Comparison of ENCODE assay signal across 9 cellular contexts in genomic region chr18:48996901-48997463, GRCh38. TPM values are rescaled to one million over a fixed set of nuclear protein-coding genes. Genes with fewer than 3 reads are reported as not detected.
DNase-seq lines count a peak whose midpoint lies in the region; ATAC-seq, FAIRE-seq and TF ChIP-seq lines count a peak whose summit lies in the region.
"Had no signal": no experiment of that assay in that cellular context is flagged by ENCODE, and none has a peak within 500 bp of the region (broad histone marks: within the 10 kb centered on the region; RNA-seq: fewer than 3 reads in every experiment).

No MANE protein-coding gene starts in this region.

- H3K36me3 Mint-ChIP-seq in astrocyte (ENCODE audit: low read depth, unreplicated experiment), result no peaks in the 10 kb centered on the region
- H3K36me3 Mint-ChIP-seq: memory B cell had no signal

- H3K27me3 Mint-ChIP-seq in astrocyte (ENCODE audit: low read depth, unreplicated experiment), result peaks cover 5% of the 10 kb centered on the region

- no peaks in the 10 kb centered on the region for H3K9me3 Mint-ChIP-seq in astrocyte (ENCODE audit: unreplicated experiment)
- H3K9me3 Mint-ChIP-seq: memory B cell had no signal

- no peaks in the 10 kb centered on the region for H3K36me3 ChIP-seq in astrocyte (ENCODE audit: insufficient read depth, low read length)

- H3K27ac ChIP-seq in astrocyte (ENCODE audit: low read depth, low read length), result peak overlapping the region; percentile 100

- peak overlapping the region; percentile 90 for H3K9ac ChIP-seq in astrocyte (ENCODE audit: low read length)

- no peak for ATAC-seq in HG02981 (IDR thresholded peaks at IDR 0.05; ENCODE audit: unreplicated experiment)
- no peak for ATAC-seq in GM18870 (IDR thresholded peaks at IDR 0.05; ENCODE audit: unreplicated experiment)
- no peak for ATAC-seq in HG03097 (IDR thresholded peaks at IDR 0.05; ENCODE audit: low FRiP score, unreplicated experiment)

- TF ChIP-seq CTCF in HFF-Myc (IDR thresholded peaks at IDR 0.05; ENCODE audit: low read depth, low read length, missing control alignments) (no peak), astrocyte (IDR thresholded peaks at IDR 0.05; ENCODE audit: insufficient read depth, low read depth, low read length) (no peak)

- H3K4me1 ChIP-seq in astrocyte (ENCODE audit: insufficient read depth, low read length), result peaks cover 52% of the 10 kb centered on the region

- no peaks in the 10 kb centered on the region for H3K79me2 ChIP-seq in astrocyte (ENCODE audit: insufficient read depth, low read length)

- peak overlapping the region; percentile 68 for H3K4me3 Mint-ChIP-seq in astrocyte (ENCODE audit: unreplicated experiment)
- H3K4me3 Mint-ChIP-seq: memory B cell had no signal

- H3K4me1 Mint-ChIP-seq in astrocyte (ENCODE audit: low read depth, unreplicated experiment), result peaks cover 49% of the 10 kb centered on the region

- H2AFZ ChIP-seq in astrocyte (ENCODE audit: low read depth, low read length), result no peak overlapping the region

- peak; percentile 46 for DNase-seq in AG08396 (ENCODE audit: low spot score)
- peak; percentile 93 for DNase-seq in HFF-Myc (ENCODE audit: extremely low read depth, low read depth)
- peak; percentile 89 for DNase-seq in astrocyte (ENCODE audit: low read depth)
- peak; percentile 90 for DNase-seq in kidney tubule cell (ENCODE audit: low spot score)
- no peak for DNase-seq in NCI-H524 (lab: John Stamatoyannopoulos, UW)

- H3K27ac Mint-ChIP-seq in astrocyte (ENCODE audit: unreplicated experiment), result peak overlapping the region; percentile 100
- H3K27ac Mint-ChIP-seq: memory B cell had no signal

- no peaks in the 10 kb centered on the region for H3K9me3 ChIP-seq in astrocyte (ENCODE audit: insufficient read depth, low read depth, low read length)

- no peaks in the 10 kb centered on the region for H4K20me1 ChIP-seq in astrocyte (ENCODE audit: insufficient read depth, low read length)

- peak; percentile 73 for FAIRE-seq in astrocyte (lab: Jason Lieb, UNC)

- no peaks in the 10 kb centered on the region for H3K27me3 ChIP-seq in astrocyte (ENCODE audit: insufficient read depth, low read length)

- peak overlapping the region; percentile 81 for H3K4me2 ChIP-seq in astrocyte (ENCODE audit: low read length)

- H3K4me3 ChIP-seq in HFF-Myc (replicated peaks; ENCODE audit: low read depth, low read length), result no peak overlapping the region
- H3K4me3 ChIP-seq in astrocyte (ENCODE audit: insufficient read depth, low read depth, low read length), result no peak overlapping the region

RNA-seq across cellular contexts. Expression of gene SMAD7, which starts 46.2 kb away (rescaled TPM):
- total RNA-seq in astrocyte, result 62.9 and 76.2 TPM in 2 replicates

Comparison
In these comparisons a context has a peak if more than half of its experiments do, and no peak if none do; other contexts are left out.
1. DNase-seq: peak in AG08396 (single experiment), HFF-Myc (single experiment), astrocyte (single experiment) and kidney tubule cell (single experiment); none in NCI-H524 (0 of 2).